In genomic region chr16:8966781-8967436, GRCh38 we compare ENCODE assay signal across 1 cellular context.
TF ChIP-seq lines count a peak whose summit lies in the region.

No MANE protein-coding gene starts in this region.

TF ChIP-seq in GM23338, 12 proteins besides CTCF, POLR2A, EP300 and RAD21 (continued from another document):
- no peak for TF ChIP-seq ZNF462 (CRISPR knock-in tag; IDR thresholded peaks at IDR 0.05)
TF ChIP-seq in GM23338: peak in this region for 0.
